Comparison of ENCODE assay signal across 10 cellular contexts in the genomic region with DNA sequence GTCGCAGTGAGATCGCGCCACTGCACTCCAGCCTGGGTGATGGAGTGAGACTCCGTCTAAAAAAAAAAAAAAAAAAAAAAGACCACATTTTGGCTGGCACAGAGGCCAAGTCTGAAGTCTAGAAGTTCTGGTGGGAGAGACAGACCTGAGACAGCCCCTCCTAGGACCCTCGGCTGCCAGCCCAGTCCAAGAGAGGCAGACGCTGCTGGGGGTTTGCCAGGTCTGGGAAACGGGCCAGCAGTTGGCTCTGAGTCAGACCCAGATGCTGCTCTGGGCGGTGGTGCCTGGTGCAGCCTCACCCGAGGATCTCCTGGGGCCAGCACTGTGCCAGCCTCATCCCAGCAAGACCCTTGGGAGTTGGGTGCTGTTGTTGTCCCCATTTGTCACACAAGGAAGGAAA. TPM values are rescaled to one million over a fixed set of nuclear protein-coding genes. Genes with fewer than 3 reads are reported as not detected.
DNase-seq lines count a peak whose midpoint lies in the region; ATAC-seq and TF ChIP-seq lines count a peak whose summit lies in the region.
"Had no signal": no experiment of that assay in that cellular context is flagged by ENCODE, and none has a peak within 500 bp of the region (broad histone marks: within the 10 kb centered on the region; RNA-seq: fewer than 3 reads in every experiment).

No MANE protein-coding gene starts in this region.

- H3K4me1 ChIP-seq in GM23338 (ENCODE audit: insufficient read depth): no peaks in the 10 kb centered on the region; the same call in 1 of the 2 replicates

- H4K20me1 ChIP-seq in GM23338 (replicated peaks; ENCODE audit: insufficient read depth): no peaks in the 10 kb centered on the region

- H3K4me3 Mint-ChIP-seq in T-helper 17 cell (no peak overlapping the region), GM23338 (no peak overlapping the region)
- H3K4me3 Mint-ChIP-seq: activated naive CD8-positive, alpha-beta T cell treated with anti-CD3 and anti-CD28 coated beads, Interleukin-2, amount 50 U/mL, for 24 hours; stimulated activated naive CD8-positive, alpha-beta T cell treated with anti-CD3 and anti-CD28 coated beads, Interleukin-15, Interleukin-2, amounts not matched to agents 100 ng/mL and 50 ng/mL, for 24 hours had no signal

- no peaks in the 10 kb centered on the region for H3K9me3 ChIP-seq in T-helper 17 cell (ENCODE audit: control insufficient read depth, low read length, poor library complexity, severe bottlenecking)

- no peak for ATAC-seq in T-helper 17 cell
- no peak for ATAC-seq in HG03457 (IDR thresholded peaks at IDR 0.05; ENCODE audit: unreplicated experiment)
- no peak for ATAC-seq in GM21619 (IDR thresholded peaks at IDR 0.05; ENCODE audit: unreplicated experiment)
- ATAC-seq in GM23338: no peak
- ATAC-seq: activated naive CD8-positive, alpha-beta T cell treated with anti-CD3 and anti-CD28 coated beads, Interleukin-2, amount 50 U/mL, for 24 hours had no signal

- H3K27me3 Mint-ChIP-seq in T-helper 17 cell (no peaks in the 10 kb centered on the region), GM23338 (ENCODE audit: insufficient read depth, low read depth, poor library complexity) (peaks cover 4% of the 10 kb centered on the region)
- H3K27me3 Mint-ChIP-seq: activated naive CD8-positive, alpha-beta T cell treated with anti-CD3 and anti-CD28 coated beads, Interleukin-2, amount 50 U/mL, for 24 hours; stimulated activated naive CD8-positive, alpha-beta T cell treated with anti-CD3 and anti-CD28 coated beads, Interleukin-15, Interleukin-2, amounts not matched to agents 100 ng/mL and 50 ng/mL, for 24 hours had no signal

- H3K9me3 Mint-ChIP-seq in GM23338: no peaks in the 10 kb centered on the region
- H3K9me3 Mint-ChIP-seq: activated naive CD8-positive, alpha-beta T cell treated with anti-CD3 and anti-CD28 coated beads, Interleukin-2, amount 50 U/mL, for 24 hours; stimulated activated naive CD8-positive, alpha-beta T cell treated with anti-CD3 and anti-CD28 coated beads, Interleukin-15, Interleukin-2, amounts not matched to agents 100 ng/mL and 50 ng/mL, for 24 hours had no signal

- H3K9me2 ChIP-seq in GM23338 (ENCODE audit: insufficient read depth): no peaks in the 10 kb centered on the region

- no peak overlapping the region for H2AFZ ChIP-seq in GM23338

- no peak for TF ChIP-seq CTCF in GM23338 (conservative IDR thresholded peaks at IDR 0.05; ENCODE audit: low read depth in 2 of 2)

- CTCF ChIA-PET in HEK293T (lab: Yijun Ruan, JAX): interaction anchor here (0.6 to 1.7 kb wide), 4 partner anchors 9 to 175 kb away, joined by 3 to 9 read pairs (median 6); a partner anchor contains a TSS

- intact Hi-C loops in head of caudate nucleus (cut with DNase I): no loop called here

- H3K79me2 ChIP-seq in GM23338 (replicated peaks; ENCODE audit: insufficient read depth): no peaks in the 10 kb centered on the region

- H3K36me3 ChIP-seq in GM23338 (ENCODE audit: insufficient read depth): no peaks in the 10 kb centered on the region

- peak overlapping the region; percentile 99 for H3K27ac ChIP-seq in substantia nigra (ENCODE audit: low read depth, low read length, poor library complexity, severe bottlenecking)
- H3K27ac ChIP-seq in GM23338 (ENCODE audit: low read depth): no peak overlapping the region

- no peaks in the 10 kb centered on the region for H3K27me3 ChIP-seq in GM23338 (ENCODE audit: insufficient read depth)

- peak overlapping the region; percentile 61 for H3K27ac Mint-ChIP-seq in T-helper 17 cell
- H3K27ac Mint-ChIP-seq in GM23338: no peak overlapping the region
- H3K27ac Mint-ChIP-seq: activated naive CD8-positive, alpha-beta T cell treated with anti-CD3 and anti-CD28 coated beads, Interleukin-2, amount 50 U/mL, for 24 hours; stimulated activated naive CD8-positive, alpha-beta T cell treated with anti-CD3 and anti-CD28 coated beads, Interleukin-15, Interleukin-2, amounts not matched to agents 100 ng/mL and 50 ng/mL, for 24 hours had no signal

- POLR2A ChIA-PET in HEK293T (lab: Yijun Ruan, JAX): no interaction called here

- H3K4me2 ChIP-seq in GM23338: no peak overlapping the region

- 0 out of 2 replicates have a peak, but pooled peaks cover 6% of the 10 kb centered on the region for H3F3A ChIP-seq in GM23338 (replicated peaks; ENCODE audit: low read depth)

- H3K36me3 Mint-ChIP-seq in T-helper 17 cell (ENCODE audit: low read depth) (peaks cover 8% of the 10 kb centered on the region), GM23338 (ENCODE audit: low read depth) (peaks cover 4% of the 10 kb centered on the region; the same call in 1 of the 3 replicates)

- no peak overlapping the region for H3K4me3 ChIP-seq in GM23338

- DNase-seq in HK-2 (ENCODE audit: unreplicated experiment): peak; percentile 33
- DNase-seq in T-helper 17 cell: no peak
- peak; percentile 82 to 99 (median 96) for DNase-seq in head of caudate nucleus
- DNase-seq in substantia nigra (lab: John Stamatoyannopoulos, UW): peak; percentile 71 to 98 (median 93)
- DNase-seq in HEK293T (ENCODE audit: extremely low spot score): no peak
- DNase-seq in GM23338 (ENCODE audit: low spot score): no peak
- DNase-seq: activated naive CD8-positive, alpha-beta T cell treated with anti-CD3 and anti-CD28 coated beads, Interleukin-2, amount 50 U/mL, for 24 hours had no signal

- H3K4me1 Mint-ChIP-seq in T-helper 17 cell (peaks cover 17% of the 10 kb centered on the region), GM23338 (peaks cover 15% of the 10 kb centered on the region)

TF ChIP-seq in HEK293T, 16 proteins besides CTCF, POLR2A, EP300 and RAD21:
- TF ChIP-seq ARNT (IDR thresholded peaks at IDR 0.05): no peak
- no peak for TF ChIP-seq BHLHE40 (IDR thresholded peaks at IDR 0.05; ENCODE audit: borderline replicate concordance)
- TF ChIP-seq SUZ12 (IDR thresholded peaks at IDR 0.05): no peak
- no peak for TF ChIP-seq LEF1 (IDR thresholded peaks at IDR 0.05; ENCODE audit: borderline replicate concordance)
- TF ChIP-seq CTBP1 (IDR thresholded peaks at IDR 0.05; ENCODE audit: borderline replicate concordance): no peak
- no peak for TF ChIP-seq L3MBTL2 (conservative IDR thresholded peaks at IDR 0.05)
- TF ChIP-seq, protein P1, sequence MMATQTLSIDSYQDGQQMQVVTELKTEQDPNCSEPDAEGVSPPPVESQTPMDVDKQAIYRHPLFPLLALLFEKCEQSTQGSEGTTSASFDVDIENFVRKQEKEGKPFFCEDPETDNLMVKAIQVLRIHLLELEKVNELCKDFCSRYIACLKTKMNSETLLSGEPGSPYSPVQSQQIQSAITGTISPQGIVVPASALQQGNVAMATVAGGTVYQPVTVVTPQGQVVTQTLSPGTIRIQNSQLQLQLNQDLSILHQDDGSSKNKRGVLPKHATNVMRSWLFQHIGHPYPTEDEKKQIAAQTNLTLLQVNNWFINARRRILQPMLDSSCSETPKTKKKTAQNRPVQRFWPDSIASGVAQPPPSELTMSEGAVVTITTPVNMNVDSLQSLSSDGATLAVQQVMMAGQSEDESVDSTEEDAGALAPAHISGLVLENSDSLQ (IDR thresholded peaks at IDR 0.05): no peak
- no peak for TF ChIP-seq TARDBP (IDR thresholded peaks at IDR 0.05)
- no peak for TF ChIP-seq ELF4 (IDR thresholded peaks at IDR 0.05)
- no peak for TF ChIP-seq FOXK2 (IDR thresholded peaks at IDR 0.05)
- TF ChIP-seq HDGF (IDR thresholded peaks at IDR 0.05; ENCODE audit: borderline replicate concordance): no peak
- no peak for TF ChIP-seq FOXM1 (IDR thresholded peaks at IDR 0.05; ENCODE audit: borderline replicate concordance)

TF ChIP-seq in GM23338, 12 proteins besides CTCF, POLR2A, EP300 and RAD21 (continues in another document):
- TF ChIP-seq CREB1 (CRISPR knock-in tag; IDR thresholded peaks at IDR 0.05; ENCODE audit: low read depth) (no peak), EZH2phosphoT487 (IDR thresholded peaks at IDR 0.05; ENCODE audit: unreplicated experiment) (no peak), NANOG (IDR thresholded peaks at IDR 0.05; ENCODE audit: borderline replicate concordance) (no peak), JUNB (IDR thresholded peaks at IDR 0.05; ENCODE audit: unreplicated experiment) (no peak), EZH2 (IDR thresholded peaks at IDR 0.05; ENCODE audit: low read depth, unreplicated experiment) (no peak), POLR2AphosphoS5 (IDR thresholded peaks at IDR 0.05; ENCODE audit: low read depth) (no peak)
- TF ChIP-seq, protein P2, sequence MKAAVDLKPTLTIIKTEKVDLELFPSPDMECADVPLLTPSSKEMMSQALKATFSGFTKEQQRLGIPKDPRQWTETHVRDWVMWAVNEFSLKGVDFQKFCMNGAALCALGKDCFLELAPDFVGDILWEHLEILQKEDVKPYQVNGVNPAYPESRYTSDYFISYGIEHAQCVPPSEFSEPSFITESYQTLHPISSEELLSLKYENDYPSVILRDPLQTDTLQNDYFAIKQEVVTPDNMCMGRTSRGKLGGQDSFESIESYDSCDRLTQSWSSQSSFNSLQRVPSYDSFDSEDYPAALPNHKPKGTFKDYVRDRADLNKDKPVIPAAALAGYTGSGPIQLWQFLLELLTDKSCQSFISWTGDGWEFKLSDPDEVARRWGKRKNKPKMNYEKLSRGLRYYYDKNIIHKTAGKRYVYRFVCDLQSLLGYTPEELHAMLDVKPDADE (IDR thresholded peaks at IDR 0.05): no peak

RNA-seq across cellular contexts. Expression of a gene that starts 5.8 kb away (rescaled TPM):
- 10 to 100 TPM; 69.2 to 71.9 TPM for total RNA-seq in T-helper 17 cell
- total RNA-seq in GM23338 (2014; rRNA removed; shearing (Covaris generic)): 22.4 and 42.3 TPM in 2 replicates
- 14.9 and 18.5 TPM in 2 replicates for polyA plus RNA-seq in GM23338 (2016; fragmentation: Nextera tagmentation; extraction: Ambion mirVana)

RNA-seq across cellular contexts. Expression of a gene that starts 37.8 kb away (rescaled TPM):
- under 1 TPM; 0.52 to 0.94 TPM for total RNA-seq in T-helper 17 cell
- total RNA-seq in GM23338 (2014; rRNA removed; shearing (Covaris generic)): 1.0 and 1.9 TPM in 2 replicates
- polyA plus RNA-seq in GM23338 (2016; fragmentation: Nextera tagmentation; extraction: Ambion mirVana): 0.90 and 0.99 TPM in 2 replicates

RNA-seq across cellular contexts. Expression of a gene that starts 37.8 kb away (rescaled TPM):
- 10 to 100 TPM; 34.6 to 36.0 TPM for total RNA-seq in T-helper 17 cell
- 67.6 and 102 TPM in 2 replicates for total RNA-seq in GM23338 (2014; rRNA removed; shearing (Covaris generic))
- 104 and 118 TPM in 2 replicates for polyA plus RNA-seq in GM23338 (2016; fragmentation: Nextera tagmentation; extraction: Ambion mirVana)

Comparison
In these comparisons a context has a peak if more than half of its experiments do, and no peak if none do; other contexts are left out.
1. DNase-seq: peak in HK-2 (single experiment), head of caudate nucleus (42 of 42) and substantia nigra (49 of 49); none in T-helper 17 cell (0 of 3), HEK293T (single experiment) and GM23338 (single experiment).